Comparison of ENCODE assay signal across 8 cellular contexts in the genomic region with DNA sequence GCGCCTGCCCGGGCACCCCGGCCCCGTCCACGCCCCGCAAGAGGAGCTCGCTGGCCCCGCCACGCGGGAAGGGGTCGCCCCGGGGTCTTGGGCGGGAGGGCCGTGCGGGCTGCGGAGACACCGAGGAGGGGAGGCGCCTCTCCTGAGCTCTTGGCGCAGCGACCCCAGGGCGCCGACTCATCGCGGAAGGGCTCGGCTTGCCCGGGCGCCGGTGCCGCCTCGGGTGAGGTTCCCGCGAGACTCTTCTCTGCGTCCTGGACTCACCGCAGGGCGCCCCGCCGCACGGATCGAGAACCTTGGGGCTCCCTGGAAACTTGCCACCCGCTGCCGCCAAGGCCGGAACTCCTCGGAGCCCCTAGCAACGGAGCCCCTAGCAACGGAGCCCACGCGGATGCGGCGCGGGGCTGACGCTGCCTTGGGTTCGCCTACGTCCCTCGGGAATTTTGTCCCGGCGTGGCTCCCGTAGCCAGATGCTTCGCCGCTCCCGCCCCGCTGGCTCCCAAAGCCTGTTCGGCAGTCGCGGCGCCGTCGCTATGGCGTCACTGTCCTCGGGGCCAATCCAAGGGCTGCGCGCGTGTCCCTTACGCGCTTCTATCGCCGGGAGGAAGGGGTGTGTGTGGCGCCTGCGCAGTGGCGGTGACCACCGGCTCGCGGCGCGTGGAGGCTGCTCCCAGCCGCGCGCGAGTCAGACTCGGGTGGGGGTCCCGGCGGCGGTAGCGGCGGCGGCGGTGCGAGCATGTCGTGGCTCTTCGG. TPM values are rescaled to one million over a fixed set of nuclear protein-coding genes. Genes with fewer than 3 reads are reported as not detected.
DNase-seq lines count a peak whose midpoint lies in the region; ATAC-seq and TF ChIP-seq lines count a peak whose summit lies in the region.

Gene ATAD3A, plus strand, starts transcription at position 630 of the 753 bp plus-strand sequence. Its CDS starts 107 bp downstream, at position 737.

- peak; percentile 72 for TF ChIP-seq POLR2A in GM10847 (IDR thresholded peaks at IDR 0.05; ENCODE audit: extremely low read depth, insufficient read length)
- TF ChIP-seq POLR2A in suprapubic skin (IDR thresholded peaks at IDR 0.05): peak in 1 of 2 donors; percentile 19

- H3K9me3 ChIP-seq in suprapubic skin: no peaks in the 10 kb centered on the region

- peak within 1 kb of the TSS; percentile 88 for H3K27ac ChIP-seq in suprapubic skin

- peak within 1 kb of the TSS; percentile 87 for H3K4me3 ChIP-seq in suprapubic skin

- TF ChIP-seq CTCF in suprapubic skin (IDR thresholded peaks at IDR 0.05): no peak

- no peaks in the 10 kb centered on the region for H3K27me3 ChIP-seq in suprapubic skin

- WGBS in suprapubic skin: 0% methylated on average over 2 of the region's 99 CpGs

- DNase-seq in NCI-H1105 (lab: John Stamatoyannopoulos, UW): peak; percentile 96
- peak; percentile 79 for DNase-seq in SKM-1 (lab: John Stamatoyannopoulos, UW; ENCODE audit: unreplicated experiment)
- DNase-seq in globus pallidus (ENCODE audit: low spot score): peak; percentile 97
- DNase-seq in occipital lobe (lab: John Stamatoyannopoulos, UW): peak; percentile 96
- peak; percentile 99 for DNase-seq in suprapubic skin (ENCODE audit: low spot score in 2 of 2)

- H3K36me3 Mint-ChIP-seq in activated naive CD4-positive, alpha-beta T cell treated with anti-CD3 and anti-CD28 coated beads, Interleukin-2, amount 50 U/mL, for 24 hours: no peaks in the 10 kb centered on the region

- no peaks in the 10 kb centered on the region for H3K27me3 Mint-ChIP-seq in activated naive CD4-positive, alpha-beta T cell treated with anti-CD3 and anti-CD28 coated beads, Interleukin-2, amount 50 U/mL, for 24 hours

- ATAC-seq in HG02642 (IDR thresholded peaks at IDR 0.05; ENCODE audit: poor library complexity, unreplicated experiment): peak; percentile 88

- H3K4me1 ChIP-seq in suprapubic skin: peaks cover 16% of the 10 kb centered on the region

- peaks cover 12% of the 10 kb centered on the region for H3K4me1 Mint-ChIP-seq in activated naive CD4-positive, alpha-beta T cell treated with anti-CD3 and anti-CD28 coated beads, Interleukin-2, amount 50 U/mL, for 24 hours

- no peaks in the 10 kb centered on the region for H3K9me3 Mint-ChIP-seq in activated naive CD4-positive, alpha-beta T cell treated with anti-CD3 and anti-CD28 coated beads, Interleukin-2, amount 50 U/mL, for 24 hours

- peak within 1 kb of the TSS; percentile 94 for H3K4me3 Mint-ChIP-seq in activated naive CD4-positive, alpha-beta T cell treated with anti-CD3 and anti-CD28 coated beads, Interleukin-2, amount 50 U/mL, for 24 hours

- no peak for TF ChIP-seq EP300 in suprapubic skin (IDR thresholded peaks at IDR 0.05)

- peak within 1 kb of the TSS; percentile 96 for H3K27ac Mint-ChIP-seq in activated naive CD4-positive, alpha-beta T cell treated with anti-CD3 and anti-CD28 coated beads, Interleukin-2, amount 50 U/mL, for 24 hours

- peaks cover 5% of the 10 kb centered on the region for H3K36me3 ChIP-seq in suprapubic skin

RNA-seq across cellular contexts. Expression of gene ATAD3A, which starts in this region (rescaled TPM):
- total RNA-seq in occipital lobe (7.3 TPM), suprapubic skin (10 to 100 TPM; 15.0 to 23.2 (median 19.7) TPM)

Comparison
In these comparisons a context has a peak if more than half of its experiments do, and no peak if none do; other contexts are left out.
1. Peak in every context shown above with its lines: DNase-seq, ATAC-seq, H3K4me3 ChIP-seq and H3K27ac ChIP-seq.